ENCODE assay signal across 8 cellular contexts in genomic region chrX:16946361-16946964, GRCh38. TPM values are rescaled to one million over a fixed set of nuclear protein-coding genes. Genes with fewer than 3 reads are reported as not detected.
DNase-seq lines count a peak whose midpoint lies in the region; ATAC-seq and TF ChIP-seq lines count a peak whose summit lies in the region.

Gene REPS2 (plus strand): TSS chrX:16946658. CDS start chrX:16946862, 204 bp downstream.

- ATAC-seq in GM21723 (IDR thresholded peaks at IDR 0.05; ENCODE audit: unreplicated experiment), result peak; percentile 91
- peak; percentile 92 to 96 for ATAC-seq in natural killer cell treated with Interleukin-12 subunit alpha and Interleukin-12 subunit beta and Interleukin-15 and Interleukin-18, amount 100 ng/mL, for 72 hours

- peak; percentile 42 for DNase-seq in DMS114 treated with DMSO at 0.1 percent for 48 hours (lab: John Stamatoyannopoulos, UW; ENCODE audit: unreplicated experiment)
- peak; percentile 62 for DNase-seq in KBM-7
- peak; percentile 77 for DNase-seq in RWPE1 (ENCODE audit: low spot score)
- peak; percentile 63 for DNase-seq in activated T-helper 9 cell treated with anti-CD3 and anti-CD28 coated beads, Interleukin-2, amount 50 U/mL, for 16 hours (ENCODE audit: low read depth)
- DNase-seq in fibroblast of pulmonary artery (ENCODE audit: low read depth), result peak; percentile 50
- peak; percentile 64 for DNase-seq in natural killer cell treated with Interleukin-12 subunit alpha and Interleukin-12 subunit beta and Interleukin-15 and Interleukin-18, amount 100 ng/mL, for 72 hours (ENCODE audit: low spot score)
- peak; percentile 58 to 80 (median 75) for DNase-seq in stimulated activated naive CD4-positive, alpha-beta T cell (lab: John Stamatoyannopoulos, UW)

- no peaks in the 10 kb centered on the region for H3K9me3 Mint-ChIP-seq in natural killer cell treated with Interleukin-12 subunit alpha and Interleukin-12 subunit beta and Interleukin-15 and Interleukin-18, amount 100 ng/mL, for 72 hours

- H3K27me3 Mint-ChIP-seq in natural killer cell treated with Interleukin-12 subunit alpha and Interleukin-12 subunit beta and Interleukin-15 and Interleukin-18, amount 100 ng/mL, for 72 hours, result peaks cover 6 to 8% of the 10 kb centered on the region in 2 donors

- no peak within 1 kb of the TSS for H3K27ac ChIP-seq in RWPE1

- in situ Hi-C loops in KBM-7 (cut with MboI; ENCODE audit: low pct_unique_long_range_greater_than_20kb, low sequenced_read_pairs), result no loop called here

- POLR2A ChIA-PET in RWPE1 (lab: Yijun Ruan, JAX; ENCODE audit: low non-redundant PET), result no interaction called here

- CTCF ChIA-PET in RWPE1 (lab: Yijun Ruan, JAX), result no interaction called here

- no peak within 1 kb of the TSS for H3K27ac Mint-ChIP-seq in natural killer cell treated with Interleukin-12 subunit alpha and Interleukin-12 subunit beta and Interleukin-15 and Interleukin-18, amount 100 ng/mL, for 72 hours

- H3K36me3 Mint-ChIP-seq in natural killer cell treated with Interleukin-12 subunit alpha and Interleukin-12 subunit beta and Interleukin-15 and Interleukin-18, amount 100 ng/mL, for 72 hours, result no peaks in the 10 kb centered on the region

- peak within 1 kb of the TSS; percentile 74 for H3K4me3 Mint-ChIP-seq in natural killer cell treated with Interleukin-12 subunit alpha and Interleukin-12 subunit beta and Interleukin-15 and Interleukin-18, amount 100 ng/mL, for 72 hours

- no peaks in the 10 kb centered on the region for H3K4me1 Mint-ChIP-seq in natural killer cell treated with Interleukin-12 subunit alpha and Interleukin-12 subunit beta and Interleukin-15 and Interleukin-18, amount 100 ng/mL, for 72 hours (ENCODE audit: low read depth in 2 of 2)

- peak within 1 kb of the TSS; percentile 58 for H3K4me3 ChIP-seq in fibroblast of pulmonary artery (replicated peaks; ENCODE audit: low read depth, low read length)

- TF ChIP-seq CTCF in RWPE1 (conservative IDR thresholded peaks at IDR 0.05; ENCODE audit: low read depth), result no peak
- no peak for TF ChIP-seq CTCF in fibroblast of pulmonary artery (IDR thresholded peaks at IDR 0.05; ENCODE audit: low read length, missing control alignments)

RNA-seq across cellular contexts. Expression of gene REPS2, which starts in this region (rescaled TPM):
- total RNA-seq in natural killer cell treated with Interleukin-12 subunit alpha and Interleukin-12 subunit beta and Interleukin-15 and Interleukin-18, amount 100 ng/mL, for 72 hours, result under 1 TPM in 1 of 2 donors, not detected in 1; 0.20 TPM

Comparison
In these comparisons a context has a peak if more than half of its experiments do, and no peak if none do; other contexts are left out.
1. Peak in DNase-seq and ATAC-seq in natural killer cell treated with Interleukin-12 subunit alpha and Interleukin-12 subunit beta and Interleukin-15 and Interleukin-18, amount 100 ng/mL, for 72 hours; RNA of the gene not detected or under 1 TPM.